ENCODE assay signal across 9 cellular contexts in the genomic region with DNA sequence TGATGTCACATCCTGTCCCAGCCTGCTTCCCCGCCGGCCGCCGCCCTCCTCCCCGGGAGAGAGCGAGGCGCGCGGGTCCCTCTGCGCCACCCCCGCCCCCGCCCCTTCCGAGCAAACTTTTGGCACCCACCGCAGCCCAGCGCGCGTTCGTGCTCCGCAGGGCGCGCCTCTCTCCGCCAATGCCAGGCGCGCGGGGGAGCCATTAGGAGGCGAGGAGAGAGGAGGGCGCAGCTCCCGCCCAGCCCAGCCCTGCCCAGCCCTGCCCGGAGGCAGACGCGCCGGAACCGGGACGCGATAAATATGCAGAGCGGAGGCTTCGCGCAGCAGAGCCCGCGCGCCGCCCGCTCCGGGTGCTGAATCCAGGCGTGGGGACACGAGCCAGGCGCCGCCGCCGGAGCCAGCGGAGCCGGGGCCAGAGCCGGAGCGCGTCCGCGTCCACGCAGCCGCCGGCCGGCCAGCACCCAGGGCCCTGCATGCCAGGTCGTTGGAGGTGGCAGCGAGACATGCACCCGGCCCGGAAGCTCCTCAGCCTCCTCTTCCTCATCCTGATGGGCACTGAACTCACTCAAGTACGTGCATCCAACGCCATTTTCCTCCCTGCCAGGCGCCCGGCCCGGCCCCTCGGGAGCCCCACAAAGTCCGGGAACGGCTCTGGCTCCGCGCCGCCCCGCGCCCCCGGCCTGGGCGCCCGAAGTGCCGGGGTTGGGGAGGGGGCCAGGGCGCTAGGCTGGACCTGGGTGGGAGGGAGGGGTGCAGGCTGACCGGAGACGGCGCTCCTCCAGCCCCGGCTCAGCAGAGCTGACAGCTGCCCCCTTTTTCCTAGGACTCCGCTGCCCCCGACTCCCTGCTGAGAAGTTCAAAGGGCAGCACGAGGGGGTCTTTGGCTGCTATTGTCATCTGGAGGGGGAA. TPM values are rescaled to one million over a fixed set of nuclear protein-coding genes. Genes with fewer than 3 reads are reported as not detected.
DNase-seq lines count a peak whose midpoint lies in the region; FAIRE-seq and TF ChIP-seq lines count a peak whose summit lies in the region.
"Had no signal": no experiment of that assay in that cellular context is flagged by ENCODE, and none has a peak within 500 bp of the region (broad histone marks: within the 10 kb centered on the region; RNA-seq: fewer than 3 reads in every experiment).

No MANE protein-coding gene starts in this region.

- H3K4me3 Mint-ChIP-seq in osteocyte (ENCODE audit: unreplicated experiment): peak overlapping the region; percentile 52

- intact Hi-C loops in head of caudate nucleus (cut with DNase I): no loop called here

- no peak for FAIRE-seq in RCC 7860 (lab: Jason Lieb, UNC)

- peaks cover 22% of the 10 kb centered on the region for H3K27me3 Mint-ChIP-seq in osteocyte (ENCODE audit: unreplicated experiment)

- H3K36me3 Mint-ChIP-seq in osteocyte (ENCODE audit: unreplicated experiment): no peaks in the 10 kb centered on the region

- H3K4me1 Mint-ChIP-seq in osteocyte (ENCODE audit: unreplicated experiment): peaks cover 4% of the 10 kb centered on the region

- no peak for TF ChIP-seq CTCF in osteocyte (IDR thresholded peaks at IDR 0.05)

- DNase-seq in C1 segment of cervical spinal cord (lab: John Stamatoyannopoulos, UW) (peak in 11 of 14 donors; percentile 10 to 83 (median 32)), NCI-H446 (lab: John Stamatoyannopoulos, UW) (peak; percentile 47 to 79), head of caudate nucleus (peak in 41 of 42 donors; percentile 39 to 89 (median 74)), osteocyte (ENCODE audit: extremely low spot score, unreplicated experiment) (peak; percentile 81), RCC 7860 (ENCODE audit: low spot score) (no peak), kidney tubule cell (ENCODE audit: low spot score) (no peak)
- no peak for DNase-seq in activated CD4-positive, alpha-beta T cell treated with anti-CD3 and anti-CD28 coated beads, Interleukin-2, amount 50 U/mL, for 48 hours
- DNase-seq in activated naive CD4-positive, alpha-beta T cell treated with Interleukin-2 at 50 U/mL for 16 hours: no peak
- DNase-seq: NCI-H2029 had no signal

- no peaks in the 10 kb centered on the region for H3K9me3 Mint-ChIP-seq in osteocyte (ENCODE audit: unreplicated experiment)

- no peak overlapping the region for H3K27ac Mint-ChIP-seq in osteocyte (ENCODE audit: unreplicated experiment)

RNA-seq across cellular contexts. Expression of a gene that starts 12.0 kb away (rescaled TPM):
- 0.83 and 1.3 TPM in 2 replicates for total RNA-seq in osteocyte

Comparison
In these comparisons a context has a peak if more than half of its experiments do, and no peak if none do; other contexts are left out.
1. DNase-seq: peak in C1 segment of cervical spinal cord (11 of 14), NCI-H446 (2 of 2), head of caudate nucleus (41 of 42) and osteocyte (single experiment); none in activated CD4-positive, alpha-beta T cell treated with anti-CD3 and anti-CD28 coated beads, Interleukin-2, amount 50 U/mL, for 48 hours (0 of 2), activated naive CD4-positive, alpha-beta T cell treated with Interleukin-2 at 50 U/mL for 16 hours (single experiment), RCC 7860 (single experiment) and kidney tubule cell (single experiment).